8 cellular contexts compared by ENCODE assay signal in the genomic region with DNA sequence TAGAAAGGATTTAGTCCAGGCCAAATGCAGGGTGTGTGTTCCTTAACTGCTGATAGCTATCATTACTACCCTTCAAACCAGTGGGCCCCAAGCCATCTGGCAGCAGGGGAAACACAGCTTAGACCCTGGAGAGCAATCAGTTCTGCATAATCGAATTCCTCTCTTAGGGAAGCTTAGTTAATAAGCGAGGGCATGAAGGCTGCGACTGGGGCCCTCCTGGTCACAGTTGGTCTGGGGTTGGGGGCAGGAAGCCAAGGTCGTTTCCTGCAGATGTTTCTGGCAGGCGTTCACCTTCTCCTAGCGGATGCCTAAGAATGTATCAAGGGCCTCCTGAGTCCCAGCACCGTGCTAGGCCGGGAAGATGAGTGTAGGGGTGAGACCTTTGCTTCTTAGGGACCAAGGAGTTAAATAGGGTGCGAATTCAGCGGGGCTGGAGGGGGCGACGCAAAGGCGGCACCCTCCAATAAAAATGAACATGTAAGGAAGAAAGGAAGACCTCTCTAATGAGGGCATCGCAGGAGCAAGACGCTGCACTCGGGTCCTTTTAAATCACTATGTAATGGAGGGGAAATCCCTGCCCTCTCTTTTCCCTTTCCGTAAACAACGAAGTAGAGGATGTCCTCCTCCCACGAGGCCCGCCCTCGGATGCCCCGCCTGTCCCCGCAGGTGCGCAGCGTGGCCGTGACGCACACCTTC. TPM values are rescaled to one million over a fixed set of nuclear protein-coding genes. Genes with fewer than 3 reads are reported as not detected.
A peak's percentile ranks its signal among the peaks of the same experiment; 100 is the strongest.
DNase-seq lines count a peak whose midpoint lies in the region; ATAC-seq, FAIRE-seq and TF ChIP-seq lines count a peak whose summit lies in the region.

No MANE protein-coding gene starts in this region.

- H4K20me1 ChIP-seq in astrocyte (ENCODE audit: insufficient read depth, low read length): no peaks in the 10 kb centered on the region

- H3K4me3 Mint-ChIP-seq in astrocyte (ENCODE audit: unreplicated experiment): peak overlapping the region; percentile 90

- no peaks in the 10 kb centered on the region for H3K36me3 ChIP-seq in SJCRH30
- H3K36me3 ChIP-seq in astrocyte (ENCODE audit: insufficient read depth, low read length): no peaks in the 10 kb centered on the region

- no peak for TF ChIP-seq CTCF in astrocyte (IDR thresholded peaks at IDR 0.05; ENCODE audit: insufficient read depth, low read depth, low read length)

- peaks cover 2% of the 10 kb centered on the region for H3K27me3 Mint-ChIP-seq in astrocyte (ENCODE audit: low read depth, unreplicated experiment)

- H3K79me2 ChIP-seq in astrocyte (ENCODE audit: insufficient read depth, low read length): no peaks in the 10 kb centered on the region

- H3K27me3 ChIP-seq in SJCRH30: no peaks in the 10 kb centered on the region
- H3K27me3 ChIP-seq in astrocyte (ENCODE audit: insufficient read depth, low read length): no peaks in the 10 kb centered on the region

- FAIRE-seq in astrocyte (lab: Jason Lieb, UNC): no peak
- FAIRE-seq in urothelium cell line (lab: Jason Lieb, UNC): no peak

- peaks cover 7% of the 10 kb centered on the region for H3K4me1 Mint-ChIP-seq in astrocyte (ENCODE audit: low read depth, unreplicated experiment)

- peak overlapping the region; percentile 98 for H2AFZ ChIP-seq in astrocyte (ENCODE audit: low read depth, low read length)

- H3K9me3 ChIP-seq in SJCRH30 (replicated peaks): no peaks in the 10 kb centered on the region
- no peaks in the 10 kb centered on the region for H3K9me3 ChIP-seq in astrocyte (ENCODE audit: insufficient read depth, low read depth, low read length)

- DNase-seq in EL (peak; percentile 41), SJCRH30 (peak in 1 of 2 experiments; percentile 33), astrocyte (ENCODE audit: low read depth) (no peak), iris pigment epithelial cell (ENCODE audit: low read depth) (peak; percentile 36), urothelium cell line (ENCODE audit: low spot score) (no peak)
- peak; percentile 90 for DNase-seq in stimulated activated CD4-positive, alpha-beta T cell treated with anti-CD3 and anti-CD28 coated beads, Interleukin-1b, Interleukin-23, amount 100 ng/mL, for 48 hours

- H3K4me3 ChIP-seq in SJCRH30: peak overlapping the region; percentile 66
- peak overlapping the region; percentile 62 for H3K4me3 ChIP-seq in astrocyte (ENCODE audit: insufficient read depth, low read depth, low read length)

- peaks cover under 1% of the 10 kb centered on the region for H3K9me3 Mint-ChIP-seq in astrocyte (ENCODE audit: unreplicated experiment)

- H3K27ac ChIP-seq in SJCRH30 (no peak overlapping the region), astrocyte (ENCODE audit: low read depth, low read length) (no peak overlapping the region)

- H3K4me1 ChIP-seq in SJCRH30: no peaks in the 10 kb centered on the region; the same call in 1 of the 2 replicates
- H3K4me1 ChIP-seq in astrocyte (ENCODE audit: insufficient read depth, low read length): peaks cover 25% of the 10 kb centered on the region

- peak overlapping the region; percentile 1 for H3K27ac Mint-ChIP-seq in astrocyte (ENCODE audit: unreplicated experiment)

- H3K4me2 ChIP-seq in astrocyte (ENCODE audit: low read length): peak overlapping the region; percentile 94

- H3K9ac ChIP-seq in astrocyte (ENCODE audit: low read length): peak overlapping the region; percentile 45

- no peaks in the 10 kb centered on the region for H3K36me3 Mint-ChIP-seq in astrocyte (ENCODE audit: low read depth, unreplicated experiment)

- ATAC-seq in HG02623 (IDR thresholded peaks at IDR 0.05; ENCODE audit: unreplicated experiment) (peak; percentile 8), HG02973 (IDR thresholded peaks at IDR 0.05; ENCODE audit: unreplicated experiment) (no peak)

RNA-seq across cellular contexts. Expression of a gene that starts 16.5 kb away (rescaled TPM):
- 22.0 and 23.0 TPM in 2 replicates for total RNA-seq in SJCRH30 (2014; rRNA removed; shearing (Covaris generic))
- total RNA-seq in astrocyte: 20.9 and 24.4 TPM in 2 replicates

RNA-seq across cellular contexts. Expression of a gene that starts 27.3 kb away (rescaled TPM):
- total RNA-seq in SJCRH30 (2014; rRNA removed; shearing (Covaris generic)): not detected in 2 replicates
- not detected in 2 replicates for total RNA-seq in astrocyte

Comparison
In these comparisons a context has a peak if more than half of its experiments do, and no peak if none do; other contexts are left out.
1. DNase-seq: peak in EL (single experiment), iris pigment epithelial cell (single experiment) and stimulated activated CD4-positive, alpha-beta T cell treated with anti-CD3 and anti-CD28 coated beads, Interleukin-1b, Interleukin-23, amount 100 ng/mL, for 48 hours (single experiment); none in astrocyte (single experiment) and urothelium cell line (single experiment).